In the genomic region with DNA sequence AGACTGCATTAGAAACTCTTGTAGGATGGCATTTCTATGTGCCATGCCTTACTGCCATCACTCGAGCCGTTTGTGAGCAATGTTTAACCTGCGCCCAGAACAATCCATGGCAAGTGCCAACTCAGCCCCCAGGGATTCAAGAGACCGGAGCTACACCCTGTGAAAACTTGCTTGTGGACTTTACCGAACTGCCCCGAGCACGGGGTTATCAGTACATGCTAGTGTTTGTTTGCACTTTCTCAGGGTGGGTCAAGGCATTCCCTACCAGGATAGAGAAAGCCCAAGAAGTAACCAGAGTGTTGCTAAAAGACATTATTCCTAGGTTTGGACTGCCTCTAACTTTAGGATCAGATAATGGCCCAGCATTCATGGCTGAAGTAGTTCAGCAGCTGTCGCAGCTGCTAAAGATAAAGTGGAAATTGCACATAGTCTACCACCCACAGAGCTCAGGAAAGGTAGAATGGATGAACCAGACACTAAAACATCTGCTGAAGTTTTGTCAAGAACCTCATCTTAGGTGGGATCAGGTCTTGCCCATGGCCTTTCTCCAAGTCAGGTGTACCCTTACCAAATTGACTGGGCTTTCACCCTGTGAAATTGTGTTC, we compare ENCODE assay signal across 21 cellular contexts. TPM values are rescaled to one million over a fixed set of nuclear protein-coding genes. Genes with fewer than 3 reads are reported as not detected.
"Had no signal": no experiment of that assay in that cellular context is flagged by ENCODE, and none has a peak within 500 bp of the region (broad histone marks: within the 10 kb centered on the region; RNA-seq: fewer than 3 reads in every experiment).

No MANE protein-coding gene starts in this region.

- H3K9me3 ChIP-seq: testis had no signal

- H3K27ac ChIP-seq: neutrophil, testis, upper lobe of left lung had no signal

- H3K27me3 Mint-ChIP-seq: activated naive CD8-positive, alpha-beta T cell treated with anti-CD3 and anti-CD28 coated beads for 36 hours; activated T-helper 17 cell treated with anti-CD3 and anti-CD28 coated beads, Interleukin-2, amount 50 U/mL, for 72 hours had no signal

- H3K4me3 ChIP-seq: coronary artery, testis, upper lobe of left lung had no signal

- DNase-seq: activated CD4-positive, alpha-beta T cell treated with anti-CD3 and anti-CD28 coated beads, Interleukin-2, amount 50 U/mL, for 4 hours; activated naive CD4-positive, alpha-beta T cell; activated naive CD8-positive, alpha-beta T cell treated with anti-CD3 and anti-CD28 coated beads for 36 hours; activated T-cell treated with anti-CD3 and anti-CD28 coated beads for 4 hours; amygdala; central memory CD4-positive, alpha-beta T cell; foreskin melanocyte; glutamatergic neuron; mesenchymal stem cell; natural killer cell; retina; stimulated activated CD4-positive, alpha-beta T cell treated with anti-CD3 and anti-CD28 coated beads, Interleukin-4, amount 100 ng/mL, for 1 hour; testis; upper lobe of left lung had no signal

- H3K4me3 Mint-ChIP-seq: activated naive CD8-positive, alpha-beta T cell treated with anti-CD3 and anti-CD28 coated beads for 36 hours; activated T-helper 17 cell treated with anti-CD3 and anti-CD28 coated beads, Interleukin-2, amount 50 U/mL, for 72 hours; natural killer cell had no signal

- H3K27me3 ChIP-seq: neutrophil, testis, upper lobe of left lung had no signal

- H3K4me1 ChIP-seq: testis, upper lobe of left lung had no signal

- H3K4me1 Mint-ChIP-seq: activated naive CD8-positive, alpha-beta T cell treated with anti-CD3 and anti-CD28 coated beads for 36 hours; activated T-helper 17 cell treated with anti-CD3 and anti-CD28 coated beads, Interleukin-2, amount 50 U/mL, for 72 hours had no signal

- H3K27ac Mint-ChIP-seq: activated naive CD8-positive, alpha-beta T cell treated with anti-CD3 and anti-CD28 coated beads for 36 hours; activated T-helper 17 cell treated with anti-CD3 and anti-CD28 coated beads, Interleukin-2, amount 50 U/mL, for 72 hours; natural killer cell had no signal

- ATAC-seq: natural killer cell had no signal

RNA-seq across cellular contexts. Expression of gene STRA8, which starts 54.2 kb away (rescaled TPM):
- total RNA-seq: activated naive CD8-positive, alpha-beta T cell treated with anti-CD3 and anti-CD28 coated beads for 36 hours; activated T-helper 17 cell treated with anti-CD3 and anti-CD28 coated beads, Interleukin-2, amount 50 U/mL, for 72 hours; epithelial cell of proximal tubule; kidney epithelial cell; natural killer cell; skeletal muscle tissue; T-helper 2 cell treated with Interferon-gamma antibody and Interleukin-4, amounts not matched to agents 100 ng/mL and 5 ng/mL, for 36 hours; upper lobe of left lung had no signal
